11 cellular contexts compared by ENCODE assay signal in the genomic region with DNA sequence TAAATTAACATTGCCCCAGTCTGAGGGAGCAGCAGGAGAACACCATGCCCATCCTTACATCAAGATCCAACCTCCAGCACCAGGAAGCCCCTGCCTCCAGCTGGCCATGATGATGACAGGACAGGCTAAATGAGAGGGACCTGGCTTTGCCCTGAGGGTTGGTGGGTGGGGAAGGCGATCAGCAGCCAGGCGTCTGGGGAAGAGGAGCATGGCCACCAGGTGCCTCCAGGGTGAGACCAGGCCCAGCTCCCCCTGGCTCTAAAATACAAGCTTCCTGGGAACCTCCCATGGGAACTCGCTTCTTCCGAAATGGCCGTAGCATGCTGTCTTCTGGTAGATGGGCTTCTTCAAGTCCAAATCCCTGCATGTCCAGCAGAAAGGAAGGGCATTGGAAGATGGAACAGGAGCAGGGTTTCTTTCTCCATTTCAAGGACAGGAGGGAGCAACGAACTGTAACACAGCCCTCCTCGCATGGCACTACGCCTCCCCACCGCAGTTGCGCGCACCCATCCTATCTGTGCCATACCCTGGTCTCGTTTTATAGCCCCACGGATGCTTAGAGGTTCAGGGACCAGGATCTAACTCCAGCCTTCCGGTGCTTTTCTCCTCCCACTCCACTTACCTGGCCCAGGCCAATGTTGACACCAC. TPM values are rescaled to one million over a fixed set of nuclear protein-coding genes. Genes with fewer than 3 reads are reported as not detected.
DNase-seq lines count a peak whose midpoint lies in the region; ATAC-seq and TF ChIP-seq lines count a peak whose summit lies in the region.
"Had no signal": no experiment of that assay in that cellular context is flagged by ENCODE, and none has a peak within 500 bp of the region (broad histone marks: within the 10 kb centered on the region; RNA-seq: fewer than 3 reads in every experiment).

No MANE protein-coding gene starts in this region.

- no peaks in the 10 kb centered on the region for H3K36me3 Mint-ChIP-seq in type B pancreatic cell
- H3K36me3 Mint-ChIP-seq: CD8-positive, alpha-beta memory T cell had no signal

- no peaks in the 10 kb centered on the region for H3K4me1 ChIP-seq in PC-3 (ENCODE audit: insufficient read depth, low read length)

- H3K27me3 Mint-ChIP-seq in type B pancreatic cell: no peaks in the 10 kb centered on the region

- no peaks in the 10 kb centered on the region for H4K20me1 ChIP-seq in PC-3 (ENCODE audit: low read length)

- POLR2A ChIA-PET in PC-3 (lab: Charles Lee; ENCODE audit: unreplicated experiment): no interaction called here

- no peaks in the 10 kb centered on the region for H3K9me3 Mint-ChIP-seq in type B pancreatic cell

- H3K4me2 ChIP-seq in PC-3 (ENCODE audit: low read length): no peak overlapping the region

- H3K4me3 Mint-ChIP-seq in type B pancreatic cell: no peak overlapping the region
- H3K4me3 Mint-ChIP-seq: CD8-positive, alpha-beta memory T cell had no signal

- intact Hi-C loops in PC-3 (cut with micrococcal nuclease): no loop called here

- H3K79me2 ChIP-seq in PC-3 (ENCODE audit: low read length): no peaks in the 10 kb centered on the region

- BruUV-seq in PC-3 (replicated peaks; lab: Mats Ljungman, UMichigan): no TSS peak

- H3K27me3 ChIP-seq in PC-3 (ENCODE audit: low read length): no peaks in the 10 kb centered on the region

- H3K4me3 ChIP-seq in PC-3 (ENCODE audit: low read length): no peak overlapping the region

- no peaks in the 10 kb centered on the region for H3K9me2 ChIP-seq in PC-3 (replicated peaks; ENCODE audit: low read length)

- no peak for ATAC-seq in PC-3
- ATAC-seq: HCT116 had no signal

- H3K36me3 ChIP-seq in PC-3 (ENCODE audit: low read depth, low read length): no peaks in the 10 kb centered on the region

- DNase-seq in ELF-1 (ENCODE audit: low read depth, low spot score): peak; percentile 60
- peak; percentile 68 for DNase-seq in islet precursor cell
- peak; percentile 73 for DNase-seq in mesenteric fat pad (ENCODE audit: low spot score)
- DNase-seq in type B pancreatic cell (ENCODE audit: extremely low spot score, unreplicated experiment): peak; percentile 52
- no peak for DNase-seq in PC-3
- DNase-seq in NCI-H1092 (lab: John Stamatoyannopoulos, UW): no peak
- DNase-seq in NCI-H2171 treated with DMSO at 0.1 percent for 48 hours (lab: John Stamatoyannopoulos, UW): no peak
- DNase-seq: CD8-positive, alpha-beta memory T cell had no signal

- no peak overlapping the region for H3K27ac Mint-ChIP-seq in type B pancreatic cell
- H3K27ac Mint-ChIP-seq: CD8-positive, alpha-beta memory T cell had no signal

- H3F3A ChIP-seq in PC-3 (ENCODE audit: low read length, unreplicated experiment): no peaks in the 10 kb centered on the region

- no peak for TF ChIP-seq CTCF in type B pancreatic cell (conservative IDR thresholded peaks at IDR 0.05)
- no peak for TF ChIP-seq CTCF in PC-3 (conservative IDR thresholded peaks at IDR 0.05; ENCODE audit: low read depth, low read length)

- H3K9ac ChIP-seq in PC-3 (ENCODE audit: low read length): no peak overlapping the region

- H2AFZ ChIP-seq in PC-3 (ENCODE audit: low read length): no peak overlapping the region

- H3K4me1 Mint-ChIP-seq in type B pancreatic cell (ENCODE audit: unreplicated experiment): no peaks in the 10 kb centered on the region
- H3K4me1 Mint-ChIP-seq: CD8-positive, alpha-beta memory T cell had no signal

- H3K27ac ChIP-seq in PC-3 (ENCODE audit: low read length): no peak overlapping the region
- H3K27ac ChIP-seq: HL-60 had no signal

- no peaks in the 10 kb centered on the region for H3K9me3 ChIP-seq in PC-3 (ENCODE audit: low read length)

- CTCF ChIA-PET in PC-3 (lab: Charles Lee): no interaction called here

RNA-seq across cellular contexts. Expression of a gene that starts 15.8 kb away (rescaled TPM):
- total RNA-seq in mesenteric fat pad (0.13 TPM), type B pancreatic cell (ENCODE audit: low replicate concordance) (0.12 and 0.63 TPM in 2 replicates), PC-3 (2014; rRNA removed) (not detected in 2 replicates)
- total RNA-seq: A673; CD8-positive, alpha-beta memory T cell had no signal

Comparison
In these comparisons a context has a peak if more than half of its experiments do, and no peak if none do; other contexts are left out.
1. DNase-seq: peak in ELF-1 (single experiment), islet precursor cell (single experiment), mesenteric fat pad (single experiment) and type B pancreatic cell (single experiment); none in PC-3 (single experiment), NCI-H1092 (single experiment) and NCI-H2171 treated with DMSO at 0.1 percent for 48 hours (single experiment).